In genomic region chr15:68818671-68819450, GRCh38 we compare ENCODE assay signal across 8 cellular contexts. TPM values are rescaled to one million over a fixed set of nuclear protein-coding genes. Genes with fewer than 3 reads are reported as not detected.
DNase-seq lines count a peak whose midpoint lies in the region; ATAC-seq and TF ChIP-seq lines count a peak whose summit lies in the region.

No MANE protein-coding gene starts in this region.

- peaks cover 5% of the 10 kb centered on the region for H3K79me1 ChIP-seq in neuronal stem cell (ENCODE audit: low read depth, low read length)

- H3K36me3 ChIP-seq in neuronal stem cell (replicated peaks in 1 of 2; ENCODE audit: control insufficient read depth in 2 of 2, insufficient read depth in 2 of 2, low read length in 2 of 2) (peaks cover 6 to 27% of the 10 kb centered on the region in 2 donors), aorta (ENCODE audit: control insufficient read depth in 1 of 2, insufficient read depth in 2 of 2, low read length in 1 of 2) (no peaks in the 10 kb centered on the region)

- H3K4me1 ChIP-seq in neuronal stem cell (ENCODE audit: control insufficient read depth in 2 of 2, insufficient read depth in 1 of 2, low read depth in 1 of 2, low read length in 2 of 2) (peaks cover 16 to 18% of the 10 kb centered on the region in 2 donors), aorta (ENCODE audit: control insufficient read depth in 1 of 2, insufficient read depth in 2 of 2, low read length in 2 of 2) (no peaks in the 10 kb centered on the region)

- H2BK5ac ChIP-seq in neuronal stem cell (ENCODE audit: low read length), result peak overlapping the region; percentile 99

- peak overlapping the region; percentile 67 for H2BK12ac ChIP-seq in neuronal stem cell (ENCODE audit: low read length)

- H3K27me3 ChIP-seq in neuronal stem cell (ENCODE audit: control insufficient read depth in 3 of 3, insufficient read depth in 3 of 3, low read depth in 1 of 3, low read length in 3 of 3), result no peaks in the 10 kb centered on the region
- no peaks in the 10 kb centered on the region for H3K27me3 ChIP-seq in aorta (ENCODE audit: control insufficient read depth in 1 of 2, insufficient read depth in 2 of 2, low read length in 1 of 2)

- peak overlapping the region; percentile 92 to 100 for H3K4me3 ChIP-seq in neuronal stem cell (ENCODE audit: low read length in 2 of 2)
- peak overlapping the region; percentile 67 to 86 for H3K4me3 ChIP-seq in aorta (ENCODE audit: low read length in 2 of 2)

- H3K9ac ChIP-seq in neuronal stem cell (ENCODE audit: low read depth, low read length, poor library complexity), result peak overlapping the region; percentile 99

- peak overlapping the region; percentile 93 for H2BK120ac ChIP-seq in neuronal stem cell (ENCODE audit: low read depth, low read length)

- ATAC-seq in aorta (ENCODE audit: low FRiP score), result peak; percentile 21
- ATAC-seq in HG02852 (IDR thresholded peaks at IDR 0.05; ENCODE audit: unreplicated experiment), result no peak

- H4K91ac ChIP-seq in neuronal stem cell (ENCODE audit: low read depth, low read length, poor library complexity), result peak overlapping the region; percentile 22

- peak; percentile 56 for TF ChIP-seq POLR2A in GM18951 (IDR thresholded peaks at IDR 0.05; ENCODE audit: extremely low read depth, insufficient read depth, insufficient read length)

- H2BK15ac ChIP-seq in neuronal stem cell (ENCODE audit: low read length), result peak overlapping the region; percentile 90

- no CpG with 5 or more reads among the region's 77 CpGs for WGBS in neuronal stem cell (ENCODE audit: extremely low coverage in 2 of 2, insufficient read length in 2 of 2, insufficient replicate concordance in 1 of 2), 2 donors
- WGBS in aorta, 2 donors, result 1 to 2% methylated on average over 35 to 77 of the region's 77 CpGs

- peak overlapping the region; percentile 98 for H3K14ac ChIP-seq in neuronal stem cell (ENCODE audit: low read length)

- DNase-seq in 8988T (peak; percentile 27), OCI-M1 (lab: John Stamatoyannopoulos, UW) (peak; percentile 89), globus pallidus (ENCODE audit: low spot score) (peak; percentile 73), neuronal stem cell (ENCODE audit: low spot score) (peak; percentile 55), aorta (peak; percentile 83 to 85)
- peak; percentile 78 for DNase-seq in activated effector memory CD4-positive, alpha-beta T cell treated with anti-CD3 and anti-CD28 coated beads, Interleukin-2, amount 50 U/mL, for 16 hours

- no peaks in the 10 kb centered on the region for H3K9me3 ChIP-seq in neuronal stem cell (replicated peaks in 1 of 2; ENCODE audit: control insufficient read depth in 2 of 2, insufficient read depth in 1 of 2, low read depth in 1 of 2, low read length in 2 of 2)
- H3K9me3 ChIP-seq in aorta (ENCODE audit: control insufficient read depth, low read length), result no peaks in the 10 kb centered on the region

- H3K18ac ChIP-seq in neuronal stem cell (ENCODE audit: low read length), result peak overlapping the region; percentile 100

- peak overlapping the region; percentile 83 for H3K4me2 ChIP-seq in neuronal stem cell (ENCODE audit: insufficient read depth, low read length, poor library complexity, severe bottlenecking)

- H3K4ac ChIP-seq in neuronal stem cell (ENCODE audit: low read length), result peak overlapping the region; percentile 99

- peak overlapping the region; percentile 78 for H2AFZ ChIP-seq in neuronal stem cell (ENCODE audit: low read length)

- in situ Hi-C loops in GM18951 (cut with MboI; ENCODE audit: low sequenced_read_pairs, unreplicated experiment), result no loop called here

- H2AK5ac ChIP-seq in neuronal stem cell (ENCODE audit: low read depth, low read length), result peak overlapping the region; percentile 98

- intact Hi-C loops in aorta (cut with DNase I), result loop anchor here in 1 of 2 donors (5.0 kb wide), 1 partner anchor 87 kb away; no protein-coding TSS in a partner anchor

- H4K8ac ChIP-seq in neuronal stem cell (ENCODE audit: low read depth, low read length), result peak overlapping the region; percentile 55

- H3K27ac ChIP-seq in neuronal stem cell (replicated peaks; ENCODE audit: low read length) (peak overlapping the region; percentile 94), aorta (ENCODE audit: low read depth in 1 of 2, low read length in 2 of 2) (peak overlapping the region; percentile 44 to 68)

- peak overlapping the region; percentile 97 for H3K23ac ChIP-seq in neuronal stem cell (ENCODE audit: low read depth, low read length, poor library complexity)

RNA-seq across cellular contexts. Expression of gene ANP32A, which starts 1.8 kb away (rescaled TPM):
- polyA plus RNA-seq in neuronal stem cell (2013, experiment 1 of 2), result 488 TPM
- polyA plus RNA-seq in neuronal stem cell (2013, experiment 2 of 2), result 480 TPM
- total RNA-seq in aorta, result 100 to 1,000 TPM in 1 of 2 donors, 10 to 100 TPM in 1; 76.1 to 106 TPM
- 10 to 100 TPM; 63.2 to 63.5 TPM for polyA plus RNA-seq in aorta

Comparison
In these comparisons a context has a peak if more than half of its experiments do, and no peak if none do; other contexts are left out.
1. DNase-seq: peak in every context shown above with its lines; median percentile 89 in OCI-M1; 84 in aorta; 78 in activated effector memory CD4-positive, alpha-beta T cell treated with anti-CD3 and anti-CD28 coated beads, Interleukin-2, amount 50 U/mL, for 16 hours; 73 in globus pallidus; 55 in neuronal stem cell; 27 in 8988T.